In the genomic region with DNA sequence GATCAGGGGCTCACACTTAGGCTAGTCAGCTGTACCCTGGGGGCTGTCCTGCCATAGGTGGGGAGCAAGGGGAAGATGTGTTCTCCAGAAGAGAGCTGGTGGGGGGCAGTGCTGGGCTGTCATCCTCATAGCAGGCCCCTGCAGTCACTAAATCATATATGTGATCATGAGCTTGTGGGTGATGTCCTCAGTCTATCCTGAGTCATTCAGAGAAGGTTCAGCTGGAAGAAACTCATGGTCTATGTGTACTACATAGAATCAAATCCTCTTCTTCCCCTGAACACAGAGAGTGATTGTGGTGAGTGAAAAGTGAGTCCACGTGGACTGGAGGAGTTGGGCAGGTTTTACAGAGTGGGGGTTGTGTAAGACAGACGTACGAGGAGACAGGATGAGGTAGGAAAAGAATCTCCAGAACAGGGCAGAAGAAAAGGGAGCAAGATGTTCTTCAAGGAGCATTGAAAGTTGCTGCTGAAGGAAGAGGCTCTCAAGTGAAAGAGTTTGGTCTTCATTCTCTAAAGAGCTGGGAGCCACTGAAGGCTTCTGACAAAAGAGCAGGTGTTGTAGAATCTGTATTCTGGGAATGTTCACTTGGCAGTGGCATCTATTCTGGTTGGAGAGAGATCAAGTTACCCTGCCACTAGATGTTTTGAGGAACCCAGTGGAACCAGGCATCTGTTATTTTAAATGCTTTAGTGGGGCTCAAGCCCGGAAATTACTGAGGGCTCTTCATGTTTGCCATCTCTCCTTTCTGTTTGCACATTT, we compare ENCODE assay signal across 22 cellular contexts.
A peak's percentile ranks its signal among the peaks of the same experiment; 100 is the strongest.
DNase-seq lines count a peak whose midpoint lies in the region; ATAC-seq and TF ChIP-seq lines count a peak whose summit lies in the region.
"Had no signal": no experiment of that assay in that cellular context is flagged by ENCODE, and none has a peak within 500 bp of the region (broad histone marks: within the 10 kb centered on the region; RNA-seq: fewer than 3 reads in every experiment).

No MANE protein-coding gene starts in this region.

- CTCF ChIA-PET in OCI-LY7 (lab: Charles Lee; ENCODE audit: unreplicated experiment): no interaction called here

- BruUV-seq in OCI-LY7 (replicated peaks; lab: Mats Ljungman, UMichigan): no TSS peak

- peak overlapping the region; percentile 63 for H3K27ac ChIP-seq in caudate nucleus (ENCODE audit: low read depth, low read length)
- H3K27ac ChIP-seq in psoas muscle: peak overlapping the region; percentile 41
- H3K27ac ChIP-seq in OCI-LY7 (ENCODE audit: low read depth, low read length, poor library complexity, severe bottlenecking): no peak overlapping the region
- H3K27ac ChIP-seq: cardiac muscle cell, epithelial cell of prostate, foreskin keratinocyte, Peyer's patch, vagina had no signal

- no peaks in the 10 kb centered on the region for H3K9me2 ChIP-seq in OCI-LY7 (ENCODE audit: insufficient read depth, low read length)

- H4K20me1 ChIP-seq in OCI-LY7 (ENCODE audit: insufficient read depth, low read length): no peaks in the 10 kb centered on the region

- DNase-seq in NCI-H1105 treated with DMSO at 0.1 percent for 48 hours (lab: John Stamatoyannopoulos, UW): peak; percentile 25
- no peak for DNase-seq in NCI-H1105 (lab: John Stamatoyannopoulos, UW)
- peak; percentile 41 for DNase-seq in NCI-H2196 treated with DMSO at 0.1 percent for 48 hours (lab: John Stamatoyannopoulos, UW; ENCODE audit: unreplicated experiment)
- peak in 1 of 61 donors; percentile 30 for DNase-seq in caudate nucleus (lab: John Stamatoyannopoulos, UW)
- no peak for DNase-seq in psoas muscle
- no peak for DNase-seq in OCI-LY7 (ENCODE audit: low spot score)
- DNase-seq: BE2C; Calu3; foreskin keratinocyte; GDM1; mammary epithelial cell; naive thymus-derived CD4-positive, alpha-beta T cell; NCI-H2081 treated with DMSO at 0.1 percent for 48 hours; Peyer's patch; small intestine; stimulated activated CD4-positive, alpha-beta T cell treated with anti-CD3 and anti-CD28 coated beads, Interleukin-4, amount 100 ng/mL, for 1 hour had no signal

- no peaks in the 10 kb centered on the region for H3K9me3 ChIP-seq in psoas muscle
- H3K9me3 ChIP-seq in OCI-LY7 (ENCODE audit: low read length): no peaks in the 10 kb centered on the region
- H3K9me3 ChIP-seq: BE2C, Peyer's patch, vagina had no signal

- no peak overlapping the region for H3K4me3 ChIP-seq in psoas muscle
- H3K4me3 ChIP-seq in OCI-LY7 (ENCODE audit: low read depth, low read length, poor library complexity, severe bottlenecking): no peak overlapping the region
- H3K4me3 ChIP-seq: cardiac muscle cell, K562, Peyer's patch, vagina had no signal

- H3K4me2 ChIP-seq in OCI-LY7 (ENCODE audit: low read length): no peak overlapping the region

- WGBS in psoas muscle, 3 donors: 39 to 60% (median 46%) methylated on average over 4 of the region's 4 CpGs

- intact Hi-C loops in psoas muscle (cut with DNase I): no loop called here
- intact Hi-C loops in OCI-LY7 (cut with micrococcal nuclease; ENCODE audit: unreplicated experiment): no loop called here

- no peak for TF ChIP-seq CTCF in psoas muscle (IDR thresholded peaks at IDR 0.05)
- no peak for TF ChIP-seq CTCF in OCI-LY7 (conservative IDR thresholded peaks at IDR 0.05; ENCODE audit: low read length)

- H3K36me3 ChIP-seq in psoas muscle (ENCODE audit: insufficient read depth in 1 of 2, low read depth in 1 of 2) (peaks cover 2 to 8% of the 10 kb centered on the region in 2 donors), OCI-LY7 (ENCODE audit: insufficient read depth, low read length) (peaks cover 4% of the 10 kb centered on the region; the same call in 1 of the 2 replicates)
- H3K36me3 ChIP-seq: Peyer's patch, vagina had no signal

- no peak overlapping the region for H2AFZ ChIP-seq in OCI-LY7 (ENCODE audit: low read length)

- H3K4me1 ChIP-seq in psoas muscle (peaks cover 18% of the 10 kb centered on the region), OCI-LY7 (ENCODE audit: insufficient read depth, low read length, poor library complexity, severe bottlenecking) (no peaks in the 10 kb centered on the region)
- H3K4me1 ChIP-seq: BE2C, foreskin keratinocyte, Peyer's patch had no signal

- ATAC-seq in psoas muscle (peak; percentile 47 to 69 (median 53)), GM18519 (IDR thresholded peaks at IDR 0.05; ENCODE audit: low FRiP score, unreplicated experiment) (no peak), HG02840 (IDR thresholded peaks at IDR 0.05; ENCODE audit: low FRiP score, unreplicated experiment) (no peak)
- ATAC-seq: foreskin keratinocyte; K562; naive thymus-derived CD4-positive, alpha-beta T cell had no signal

- POLR2A ChIA-PET in OCI-LY7 (lab: Charles Lee): interaction anchor here (0.7 kb wide), 1 partner anchor 26 kb away, joined by 3 read pairs; no protein-coding TSS in a partner anchor

- no peaks in the 10 kb centered on the region for H3K27me3 ChIP-seq in psoas muscle (ENCODE audit: insufficient read depth in 3 of 3, low read length in 2 of 3)
- H3K27me3 ChIP-seq: BE2C, cardiac muscle cell, foreskin keratinocyte, Peyer's patch, vagina had no signal

- H3K79me2 ChIP-seq in OCI-LY7 (ENCODE audit: insufficient read depth, low read depth, low read length): no peaks in the 10 kb centered on the region

Comparison
In these comparisons a context has a peak if more than half of its experiments do, and no peak if none do; other contexts are left out.
1. DNase-seq: peak in NCI-H1105 treated with DMSO at 0.1 percent for 48 hours (single experiment) and NCI-H2196 treated with DMSO at 0.1 percent for 48 hours (single experiment); none in NCI-H1105 (single experiment), psoas muscle (0 of 2) and OCI-LY7 (single experiment).
2. ATAC-seq: peak in psoas muscle (4 of 4); none in GM18519 (single experiment) and HG02840 (single experiment).